In the genomic region with DNA sequence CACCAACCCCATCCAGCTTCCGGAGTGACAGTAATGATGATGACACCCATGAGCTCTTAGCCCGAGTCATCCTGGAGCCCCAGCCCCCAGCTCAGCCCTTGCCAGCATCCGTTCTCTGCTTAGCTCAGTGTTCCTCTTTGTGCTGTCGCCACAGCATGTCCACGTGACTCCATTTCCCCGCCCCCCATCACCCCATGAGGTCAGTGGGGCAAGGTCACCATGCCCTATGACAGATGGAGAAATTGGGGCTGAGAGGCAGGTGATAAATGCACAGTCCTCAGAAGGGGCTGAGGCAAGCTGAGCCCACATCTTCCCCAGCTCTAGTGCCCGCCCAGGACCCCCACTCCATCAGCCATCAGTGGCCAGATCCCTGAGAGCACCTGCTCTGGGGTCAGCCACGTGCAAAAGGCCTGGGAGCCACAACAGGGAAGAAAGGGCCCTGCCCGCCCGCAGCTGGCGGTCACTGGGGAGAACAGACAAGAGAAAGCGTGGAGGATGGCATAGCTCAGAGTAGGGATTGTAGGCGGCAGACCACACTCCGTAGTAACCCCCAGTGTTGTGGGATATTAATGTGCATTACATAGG, we compare ENCODE assay signal across 1 cellular context.
TF ChIP-seq lines count a peak whose summit lies in the region.

No MANE protein-coding gene starts in this region.

TF ChIP-seq in GM23338, 12 proteins besides CTCF, POLR2A, EP300 and RAD21 (continued from another document):
- TF ChIP-seq, protein P1, sequence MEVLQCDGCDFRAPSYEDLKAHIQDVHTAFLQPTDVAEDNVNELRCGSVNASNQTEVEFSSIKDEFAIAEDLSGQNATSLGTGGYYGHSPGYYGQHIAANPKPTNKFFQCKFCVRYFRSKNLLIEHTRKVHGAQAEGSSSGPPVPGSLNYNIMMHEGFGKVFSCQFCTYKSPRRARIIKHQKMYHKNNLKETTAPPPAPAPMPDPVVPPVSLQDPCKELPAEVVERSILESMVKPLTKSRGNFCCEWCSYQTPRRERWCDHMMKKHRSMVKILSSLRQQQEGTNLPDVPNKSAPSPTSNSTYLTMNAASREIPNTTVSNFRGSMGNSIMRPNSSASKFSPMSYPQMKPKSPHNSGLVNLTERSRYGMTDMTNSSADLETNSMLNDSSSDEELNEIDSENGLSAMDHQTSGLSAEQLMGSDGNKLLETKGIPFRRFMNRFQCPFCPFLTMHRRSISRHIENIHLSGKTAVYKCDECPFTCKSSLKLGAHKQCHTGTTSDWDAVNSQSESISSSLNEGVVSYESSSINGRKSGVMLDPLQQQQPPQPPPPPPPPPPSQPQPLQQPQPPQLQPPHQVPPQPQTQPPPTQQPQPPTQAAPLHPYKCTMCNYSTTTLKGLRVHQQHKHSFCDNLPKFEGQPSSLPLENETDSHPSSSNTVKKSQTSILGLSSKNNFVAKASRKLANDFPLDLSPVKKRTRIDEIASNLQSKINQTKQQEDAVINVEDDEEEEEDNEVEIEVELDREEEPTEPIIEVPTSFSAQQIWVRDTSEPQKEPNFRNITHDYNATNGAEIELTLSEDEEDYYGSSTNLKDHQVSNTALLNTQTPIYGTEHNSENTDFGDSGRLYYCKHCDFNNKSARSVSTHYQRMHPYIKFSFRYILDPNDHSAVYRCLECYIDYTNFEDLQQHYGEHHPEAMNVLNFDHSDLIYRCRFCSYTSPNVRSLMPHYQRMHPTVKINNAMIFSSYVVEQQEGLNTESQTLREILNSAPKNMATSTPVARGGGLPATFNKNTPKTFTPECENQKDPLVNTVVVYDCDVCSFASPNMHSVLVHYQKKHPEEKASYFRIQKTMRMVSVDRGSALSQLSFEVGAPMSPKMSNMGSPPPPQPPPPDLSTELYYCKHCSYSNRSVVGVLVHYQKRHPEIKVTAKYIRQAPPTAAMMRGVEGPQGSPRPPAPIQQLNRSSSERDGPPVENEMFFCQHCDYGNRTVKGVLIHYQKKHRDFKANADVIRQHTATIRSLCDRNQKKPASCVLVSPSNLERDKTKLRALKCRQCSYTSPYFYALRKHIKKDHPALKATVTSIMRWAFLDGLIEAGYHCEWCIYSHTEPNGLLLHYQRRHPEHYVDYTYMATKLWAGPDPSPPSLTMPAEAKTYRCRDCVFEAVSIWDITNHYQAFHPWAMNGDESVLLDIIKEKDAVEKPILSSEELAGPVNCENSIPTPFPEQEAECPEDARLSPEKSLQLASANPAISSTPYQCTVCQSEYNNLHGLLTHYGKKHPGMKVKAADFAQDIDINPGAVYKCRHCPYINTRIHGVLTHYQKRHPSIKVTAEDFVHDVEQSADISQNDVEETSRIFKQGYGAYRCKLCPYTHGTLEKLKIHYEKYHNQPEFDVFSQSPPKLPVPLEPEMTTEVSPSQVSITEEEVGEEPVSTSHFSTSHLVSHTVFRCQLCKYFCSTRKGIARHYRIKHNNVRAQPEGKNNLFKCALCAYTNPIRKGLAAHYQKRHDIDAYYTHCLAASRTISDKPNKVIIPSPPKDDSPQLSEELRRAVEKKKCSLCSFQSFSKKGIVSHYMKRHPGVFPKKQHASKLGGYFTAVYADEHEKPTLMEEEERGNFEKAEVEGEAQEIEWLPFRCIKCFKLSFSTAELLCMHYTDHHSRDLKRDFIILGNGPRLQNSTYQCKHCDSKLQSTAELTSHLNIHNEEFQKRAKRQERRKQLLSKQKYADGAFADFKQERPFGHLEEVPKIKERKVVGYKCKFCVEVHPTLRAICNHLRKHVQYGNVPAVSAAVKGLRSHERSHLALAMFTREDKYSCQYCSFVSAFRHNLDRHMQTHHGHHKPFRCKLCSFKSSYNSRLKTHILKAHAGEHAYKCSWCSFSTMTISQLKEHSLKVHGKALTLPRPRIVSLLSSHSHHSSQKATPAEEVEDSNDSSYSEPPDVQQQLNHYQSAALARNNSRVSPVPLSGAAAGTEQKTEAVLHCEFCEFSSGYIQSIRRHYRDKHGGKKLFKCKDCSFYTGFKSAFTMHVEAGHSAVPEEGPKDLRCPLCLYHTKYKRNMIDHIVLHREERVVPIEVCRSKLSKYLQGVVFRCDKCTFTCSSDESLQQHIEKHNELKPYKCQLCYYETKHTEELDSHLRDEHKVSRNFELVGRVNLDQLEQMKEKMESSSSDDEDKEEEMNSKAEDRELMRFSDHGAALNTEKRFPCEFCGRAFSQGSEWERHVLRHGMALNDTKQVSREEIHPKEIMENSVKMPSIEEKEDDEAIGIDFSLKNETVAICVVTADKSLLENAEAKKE (CRISPR knock-in tag; IDR thresholded peaks at IDR 0.05): no peak
- TF ChIP-seq CREB1 (CRISPR knock-in tag; IDR thresholded peaks at IDR 0.05; ENCODE audit: low read depth) (no peak), NANOG (IDR thresholded peaks at IDR 0.05; ENCODE audit: borderline replicate concordance) (no peak), EZH2phosphoT487 (IDR thresholded peaks at IDR 0.05; ENCODE audit: unreplicated experiment) (no peak), REST (IDR thresholded peaks at IDR 0.05; ENCODE audit: unreplicated experiment) (no peak)
